ENCODE assay signal across 11 cellular contexts in genomic region chr3:47523310-47524073, GRCh38. TPM values are rescaled to one million over a fixed set of nuclear protein-coding genes. Genes with fewer than 3 reads are reported as not detected.
"Had no signal": no experiment of that assay in that cellular context is flagged by ENCODE, and none has a peak within 500 bp of the region (broad histone marks: within the 10 kb centered on the region; RNA-seq: fewer than 3 reads in every experiment).

No MANE protein-coding gene starts in this region.

- H3K27ac ChIP-seq: cardiac muscle cell had no signal

- H3K27me3 ChIP-seq: cardiac muscle cell had no signal

- ATAC-seq: activated CD8-positive, alpha-beta memory T cell treated with anti-CD3 and anti-CD28 coated beads, Interleukin-2, amount 10 ng/mL, durations not matched to agents 7 days and 5 days had no signal

- DNase-seq: activated CD4-positive, alpha-beta memory T cell treated with anti-CD3 and anti-CD28 coated beads for 36 hours; activated CD8-positive, alpha-beta memory T cell treated with anti-CD3 and anti-CD28 coated beads, Interleukin-2, amount 10 ng/mL, durations not matched to agents 7 days and 5 days; activated effector memory CD4-positive, alpha-beta T cell treated with Interleukin-2 at 50 U/mL for 16 hours; activated naive CD4-positive, alpha-beta T cell treated with anti-CD3 and anti-CD28 coated beads, Interleukin-2, amount 50 U/mL, for 16 hours; activated T-cell treated with anti-CD3 and anti-CD28 coated beads, Interleukin-2, amount 50 U/mL, for 1 hour; hypothalamus; occipital lobe; stimulated activated naive CD8-positive, alpha-beta T cell treated with anti-CD3 and anti-CD28 coated beads, Interleukin-15, amount 100 ng/mL, for 72 hours had no signal

- H3K4me3 ChIP-seq: cardiac muscle cell had no signal

- FAIRE-seq: endometrium had no signal

- H3K36me3 ChIP-seq: cardiac muscle cell had no signal

RNA-seq across cellular contexts. Expression of gene CSPG5, which starts 55.2 kb away (rescaled TPM):
- total RNA-seq: ureter had no signal
